In the genomic region with DNA sequence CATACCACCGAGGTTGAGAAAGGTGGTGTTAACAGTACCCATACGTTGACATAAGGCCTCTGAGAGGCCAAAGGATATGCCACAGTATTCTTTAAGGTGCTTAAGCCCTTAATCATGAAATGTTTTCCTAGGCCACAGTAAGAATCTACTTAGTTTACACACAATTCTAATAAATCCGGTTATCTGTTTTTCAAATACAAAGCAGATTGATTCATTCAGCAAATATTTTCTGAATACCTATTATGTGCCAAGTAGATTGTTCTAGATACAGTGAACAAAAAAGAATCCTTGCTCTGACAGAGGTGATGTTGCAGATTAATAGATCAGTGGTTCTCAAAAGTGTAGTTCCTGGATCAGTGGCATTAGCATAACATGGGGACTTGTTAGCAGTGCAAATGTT, we compare ENCODE assay signal across 27 cellular contexts.
DNase-seq lines count a peak whose midpoint lies in the region; ATAC-seq and TF ChIP-seq lines count a peak whose summit lies in the region.
"Had no signal": no experiment of that assay in that cellular context is flagged by ENCODE, and none has a peak within 500 bp of the region (broad histone marks: within the 10 kb centered on the region; RNA-seq: fewer than 3 reads in every experiment).

No MANE protein-coding gene starts in this region.

- no peaks in the 10 kb centered on the region for H3K27me3 ChIP-seq in NT2/D1 (ENCODE audit: insufficient read depth, insufficient read length)
- no peaks in the 10 kb centered on the region for H3K27me3 ChIP-seq in ascending aorta
- no peaks in the 10 kb centered on the region for H3K27me3 ChIP-seq in gastroesophageal sphincter
- no peaks in the 10 kb centered on the region for H3K27me3 ChIP-seq in tibial artery

- TF ChIP-seq EP300 in gastroesophageal sphincter (IDR thresholded peaks at IDR 0.05): no peak

- H3K36me3 ChIP-seq in NT2/D1 (ENCODE audit: insufficient read depth, insufficient read length, low read length): no peaks in the 10 kb centered on the region
- H3K36me3 ChIP-seq in ascending aorta: no peaks in the 10 kb centered on the region
- H3K36me3 ChIP-seq in gastroesophageal sphincter: no peaks in the 10 kb centered on the region
- H3K36me3 ChIP-seq in tibial artery: no peaks in the 10 kb centered on the region
- H3K36me3 ChIP-seq: left ventricle myocardium inferior had no signal

- no peak for TF ChIP-seq POLR2A in gastroesophageal sphincter (IDR thresholded peaks at IDR 0.05)

- TF ChIP-seq CTCF in ascending aorta (IDR thresholded peaks at IDR 0.05) (no peak), gastroesophageal sphincter (IDR thresholded peaks at IDR 0.05) (no peak), tibial artery (IDR thresholded peaks at IDR 0.05) (no peak)

- H3K4me3 ChIP-seq in NT2/D1 (ENCODE audit: insufficient read length, low read depth): no peak overlapping the region
- H3K4me3 ChIP-seq in ascending aorta: no peak overlapping the region
- no peak overlapping the region for H3K4me3 ChIP-seq in gastroesophageal sphincter
- H3K4me3 ChIP-seq in tibial artery: no peak overlapping the region
- H3K4me3 ChIP-seq: left ventricle myocardium inferior, smooth muscle cell had no signal

- H3K4me1 ChIP-seq in NT2/D1 (ENCODE audit: insufficient read depth, insufficient read length): peaks cover 4% of the 10 kb centered on the region
- H3K4me1 ChIP-seq in ascending aorta: peaks cover 6 to 63% of the 10 kb centered on the region in 2 donors
- peaks cover 23 to 84% (median 25%) of the 10 kb centered on the region in 3 donors for H3K4me1 ChIP-seq in gastroesophageal sphincter
- H3K4me1 ChIP-seq in tibial artery: peaks cover 0 to 83% (median 43%) of the 10 kb centered on the region in 4 donors

- intact Hi-C loops in ascending aorta (cut with DNase I) (loop anchor here (5.0 kb wide), 1 partner anchor 143 kb away; no protein-coding TSS in a partner anchor), tibial artery (cut with DNase I; ENCODE audit: low total_unique reads) (no loop called here)

- ATAC-seq in gastroesophageal sphincter (no peak), GM21737 (IDR thresholded peaks at IDR 0.05; ENCODE audit: unreplicated experiment) (no peak)
- ATAC-seq: activated CD8-positive, alpha-beta memory T cell treated with anti-CD3 and anti-CD28 coated beads, Interleukin-2, amount 10 ng/mL, durations not matched to agents 7 days and 5 days; activated T-cell treated with anti-CD3 and anti-CD28 coated beads, Interleukin-2, amount 50 U/mL, for 72 hours; CD8-positive, alpha-beta T cell; naive thymus-derived CD8-positive, alpha-beta T cell; SK-N-SH treated with all-trans-retinoic acid at 6 μM for 48 hours; stimulated activated effector memory CD8-positive, alpha-beta T cell treated with anti-CD3 and anti-CD28 coated beads, Interleukin-12 subunit alpha, Interleukin-12 subunit beta, amount 100 ng/mL, for 72 hours had no signal

- H3K9me3 ChIP-seq in NT2/D1 (ENCODE audit: insufficient read depth, low read length) (no peaks in the 10 kb centered on the region), ascending aorta (no peaks in the 10 kb centered on the region), gastroesophageal sphincter (no peaks in the 10 kb centered on the region), tibial artery (no peaks in the 10 kb centered on the region)
- H3K9me3 ChIP-seq: left ventricle myocardium inferior had no signal

- DNase-seq in NT2/D1 (ENCODE audit: low read depth, low spot score) (peak; percentile 13), ascending aorta (ENCODE audit: low spot score in 2 of 2) (no peak), tibial artery (no peak), cerebellum (ENCODE audit: low spot score) (no peak), NCI-H146 treated with DMSO at 0.1 percent for 48 hours (lab: John Stamatoyannopoulos, UW; ENCODE audit: unreplicated experiment) (no peak)
- DNase-seq: activated CD4-positive, alpha-beta T cell treated with anti-CD3 and anti-CD28 coated beads, Interleukin-2, amount 10 ng/mL, durations not matched to agents 7 days and 5 days; activated CD8-positive, alpha-beta memory T cell treated with anti-CD3 and anti-CD28 coated beads, Interleukin-2, amount 10 ng/mL, durations not matched to agents 7 days and 5 days; activated naive CD4-positive, alpha-beta T cell treated with anti-CD3 and anti-CD28 coated beads for 36 hours; activated T-cell treated with anti-CD3 and anti-CD28 coated beads, Interleukin-2, amount 50 U/mL, for 72 hours; amygdala; caudate nucleus; CD8-positive, alpha-beta T cell; DMS79; GF-D8; Karpas-422; left ventricle myocardium inferior; midbrain; MV-4-11; naive thymus-derived CD8-positive, alpha-beta T cell; NCI-H1694; NCI-H526 treated with DMSO at 0.1 percent for 48 hours; stimulated activated CD4-positive, alpha-beta T cell treated with anti-CD3 and anti-CD28 coated beads, Interleukin-2, amount 100 ng/mL, for 24 hours had no signal

- 71% methylated on average over 3 of the region's 3 CpGs; no CpG with 5 or more reads in 1 of the 2 donors for WGBS in gastroesophageal sphincter (ENCODE audit: low coverage in 1 of 2), 2 donors

- H3K9ac ChIP-seq in NT2/D1 (ENCODE audit: insufficient read length, low read depth): no peak overlapping the region

- peak overlapping the region; percentile 62 to 63 for H3K27ac ChIP-seq in ascending aorta
- peak overlapping the region in 3 of 4 donors; percentile 0 to 41 (median 11) for H3K27ac ChIP-seq in gastroesophageal sphincter
- H3K27ac ChIP-seq in tibial artery: peak overlapping the region; percentile 49 to 67
- H3K27ac ChIP-seq: left ventricle myocardium inferior had no signal

Comparison
In these comparisons a context has a peak if more than half of its experiments do, and no peak if none do; other contexts are left out.
1. H3K27ac ChIP-seq: peak in every context shown above with its lines; median percentile 62 in ascending aorta; 58 in tibial artery; 11 in gastroesophageal sphincter.